Comparison of ENCODE assay signal across 1 cellular context in the genomic region with DNA sequence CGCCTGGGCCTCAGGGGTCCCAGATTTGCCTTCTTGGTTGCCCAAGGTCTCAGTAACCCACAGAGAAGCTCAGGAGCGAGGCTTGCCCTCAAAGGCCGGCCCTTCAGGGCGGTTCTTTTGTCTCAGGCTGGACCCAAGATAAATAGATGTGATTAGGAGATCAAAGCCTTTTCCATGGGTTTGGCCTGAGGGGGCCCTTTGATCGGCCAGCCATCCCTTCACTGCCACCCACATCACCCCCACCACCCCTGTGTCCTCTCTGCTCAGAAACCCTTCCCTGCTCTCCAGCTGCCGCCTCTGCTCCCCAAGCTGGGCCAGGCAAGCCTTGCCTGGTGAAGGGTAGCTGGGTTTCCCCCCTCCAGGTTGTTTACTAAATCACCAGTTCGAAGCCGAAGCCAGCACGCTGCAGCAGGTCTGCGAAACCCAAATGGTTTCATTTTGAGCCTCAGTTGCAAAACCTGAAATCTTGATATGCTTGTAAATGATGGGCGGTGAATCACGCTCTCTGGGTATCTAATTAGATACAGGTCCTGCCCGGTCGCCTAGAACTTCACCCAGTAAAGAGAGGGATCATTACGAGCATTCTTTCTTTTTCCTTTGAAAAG.
TF ChIP-seq lines count a peak whose summit lies in the region.

No MANE protein-coding gene starts in this region.

TF ChIP-seq in SK-N-SH, 30 proteins besides CTCF, POLR2A, EP300 and RAD21 (continued from another document):
- TF ChIP-seq GABPA (IDR thresholded peaks at IDR 0.05; ENCODE audit: low read depth) = no peak
- TF ChIP-seq MEF2A (IDR thresholded peaks at IDR 0.05; ENCODE audit: borderline replicate concordance, low read depth) = no peak
